In genomic region chr2:26816893-26817292, GRCh38 we compare ENCODE assay signal across 13 cellular contexts. TPM values are rescaled to one million over a fixed set of nuclear protein-coding genes. Genes with fewer than 3 reads are reported as not detected.
DNase-seq lines count a peak whose midpoint lies in the region; ATAC-seq and TF ChIP-seq lines count a peak whose summit lies in the region.
"Had no signal": no experiment of that assay in that cellular context is flagged by ENCODE, and none has a peak within 500 bp of the region (broad histone marks: within the 10 kb centered on the region; RNA-seq: fewer than 3 reads in every experiment).

No MANE protein-coding gene starts in this region.

- no peak overlapping the region for H2AFZ ChIP-seq in osteoblast (ENCODE audit: low read length)

- no peak overlapping the region for H3K4me3 ChIP-seq in WERI-Rb-1 (ENCODE audit: low read depth, low read length)
- no peak overlapping the region for H3K4me3 ChIP-seq in osteoblast (ENCODE audit: insufficient read depth, low read length)
- H3K4me3 ChIP-seq in CD8-positive, alpha-beta memory T cell (ENCODE audit: low read length) = no peak overlapping the region
- H3K4me3 ChIP-seq: psoas muscle, SJSA1 had no signal

- H3K36me3 ChIP-seq in WERI-Rb-1 (no peaks in the 10 kb centered on the region), osteoblast (ENCODE audit: insufficient read depth, low read length) (no peaks in the 10 kb centered on the region)
- no peaks in the 10 kb centered on the region for H3K36me3 ChIP-seq in CD8-positive, alpha-beta memory T cell (ENCODE audit: insufficient read depth, low read length)
- H3K36me3 ChIP-seq: SJSA1 had no signal

- H3K9me3 ChIP-seq in WERI-Rb-1 (ENCODE audit: severe bottlenecking) = no peaks in the 10 kb centered on the region
- H3K9me3 ChIP-seq in osteoblast (ENCODE audit: low read depth, low read length) = no peaks in the 10 kb centered on the region
- no peaks in the 10 kb centered on the region for H3K9me3 ChIP-seq in CD8-positive, alpha-beta memory T cell (ENCODE audit: low read length)
- H3K9me3 ChIP-seq: psoas muscle, SJSA1 had no signal

- no peak overlapping the region for H3K4me3 Mint-ChIP-seq in activated CD4-positive, alpha-beta T cell treated with anti-CD3 and anti-CD28 coated beads for 36 hours
- no peak overlapping the region for H3K4me3 Mint-ChIP-seq in CD8-positive, alpha-beta memory T cell
- H3K4me3 Mint-ChIP-seq: HFFc6, type B pancreatic cell had no signal

- H3K27ac ChIP-seq in WERI-Rb-1 (no peak overlapping the region), osteoblast (ENCODE audit: low read depth, low read length) (no peak overlapping the region)
- H3K27ac ChIP-seq in CD8-positive, alpha-beta memory T cell (ENCODE audit: low read depth, low read length) = no peak overlapping the region
- H3K27ac ChIP-seq: psoas muscle, SJSA1 had no signal

- ATAC-seq in activated CD4-positive, alpha-beta T cell treated with anti-CD3 and anti-CD28 coated beads for 36 hours = no peak
- ATAC-seq: psoas muscle had no signal

- H3K9me3 Mint-ChIP-seq in activated CD4-positive, alpha-beta T cell treated with anti-CD3 and anti-CD28 coated beads for 36 hours (ENCODE audit: low read depth) = no peaks in the 10 kb centered on the region
- peaks cover 0 to 2% (median 0%) of the 10 kb centered on the region in 5 donors for H3K9me3 Mint-ChIP-seq in CD8-positive, alpha-beta memory T cell
- H3K9me3 Mint-ChIP-seq: type B pancreatic cell had no signal

- H3K27ac Mint-ChIP-seq in activated CD4-positive, alpha-beta T cell treated with anti-CD3 and anti-CD28 coated beads for 36 hours = no peak overlapping the region
- no peak overlapping the region for H3K27ac Mint-ChIP-seq in CD8-positive, alpha-beta memory T cell
- H3K27ac Mint-ChIP-seq: HFFc6, type B pancreatic cell had no signal

- H3K4me2 ChIP-seq in osteoblast (ENCODE audit: insufficient read depth, low read length) = no peak overlapping the region

- no peaks in the 10 kb centered on the region for H3K4me1 ChIP-seq in osteoblast (ENCODE audit: insufficient read depth, low read length)
- no peaks in the 10 kb centered on the region for H3K4me1 ChIP-seq in CD8-positive, alpha-beta memory T cell (ENCODE audit: insufficient read depth, low read length)
- H3K4me1 ChIP-seq: psoas muscle, SJSA1 had no signal

- POLR2A ChIA-PET in activated CD4-positive, alpha-beta T cell treated with anti-CD3 and anti-CD28 coated beads for 36 hours (lab: Charles Lee) = no interaction called here
- POLR2A ChIA-PET in CD8-positive, alpha-beta memory T cell (lab: Charles Lee) = no interaction called here

- TF ChIP-seq CTCF in WERI-Rb-1 (IDR thresholded peaks at IDR 0.05; ENCODE audit: low read depth, low read length) (no peak), osteoblast (IDR thresholded peaks at IDR 0.05; ENCODE audit: extremely low read depth, low read depth, low read length) (no peak)

- intact Hi-C loops in activated CD4-positive, alpha-beta T cell treated with anti-CD3 and anti-CD28 coated beads for 36 hours (cut with DNase I, micrococcal nuclease) = no loop called here

- peak; percentile 18 for DNase-seq in activated CD4-positive, alpha-beta T cell treated with anti-CD3 and anti-CD28 coated beads for 36 hours
- DNase-seq in activated CD4-positive, alpha-beta T cell treated with anti-CD3 and anti-CD28 coated beads, Interleukin-2, amount 50 U/mL, for 48 hours = no peak
- DNase-seq in LoVo (ENCODE audit: low spot score) (peak; percentile 7), WERI-Rb-1 (peak; percentile 61), osteoblast (ENCODE audit: insufficient read length, low spot score, missing footprints) (peak; percentile 75), NCI-H524 treated with DMSO at 0.1 percent for 48 hours (lab: John Stamatoyannopoulos, UW) (no peak), RKO (ENCODE audit: low spot score) (no peak)
- DNase-seq in CD8-positive, alpha-beta memory T cell = no peak
- DNase-seq: amniotic stem cell, HFFc6, psoas muscle had no signal

- H3K27me3 Mint-ChIP-seq in activated CD4-positive, alpha-beta T cell treated with anti-CD3 and anti-CD28 coated beads for 36 hours = peaks cover 11% of the 10 kb centered on the region
- H3K27me3 Mint-ChIP-seq in CD8-positive, alpha-beta memory T cell = peaks cover 20 to 65% of the 10 kb centered on the region in 2 donors

- peaks cover 5% of the 10 kb centered on the region for H3K4me1 Mint-ChIP-seq in activated CD4-positive, alpha-beta T cell treated with anti-CD3 and anti-CD28 coated beads for 36 hours
- H3K4me1 Mint-ChIP-seq in CD8-positive, alpha-beta memory T cell = no peaks in the 10 kb centered on the region

- CTCF ChIA-PET in activated CD4-positive, alpha-beta T cell treated with anti-CD3 and anti-CD28 coated beads for 36 hours (lab: Charles Lee) = interaction anchor here (0.9 kb wide), 1 partner anchor 25 kb away, joined by 4 read pairs; no protein-coding TSS in a partner anchor
- CTCF ChIA-PET in CD8-positive, alpha-beta memory T cell (lab: Charles Lee) = no interaction called here

- H3K27me3 ChIP-seq in WERI-Rb-1 (ENCODE audit: insufficient read depth, low read depth, severe bottlenecking) (no peaks in the 10 kb centered on the region), osteoblast (ENCODE audit: insufficient read depth, low read length) (peaks cover 18% of the 10 kb centered on the region)
- H3K27me3 ChIP-seq in CD8-positive, alpha-beta memory T cell (ENCODE audit: insufficient read depth, low read length, poor library complexity, severe bottlenecking) = no peaks in the 10 kb centered on the region

- no peaks in the 10 kb centered on the region for H3K36me3 Mint-ChIP-seq in activated CD4-positive, alpha-beta T cell treated with anti-CD3 and anti-CD28 coated beads for 36 hours (ENCODE audit: low read depth)
- H3K36me3 Mint-ChIP-seq in CD8-positive, alpha-beta memory T cell = peaks cover 0 to 5% (median 3%) of the 10 kb centered on the region in 3 donors
- H3K36me3 Mint-ChIP-seq: type B pancreatic cell had no signal

- no peaks in the 10 kb centered on the region for H3K79me2 ChIP-seq in osteoblast (ENCODE audit: insufficient read depth, low read length)

- H4K20me1 ChIP-seq in osteoblast (ENCODE audit: insufficient read depth, low read length) = no peaks in the 10 kb centered on the region

RNA-seq across cellular contexts. Expression of gene CENPA, which starts 31.0 kb away (rescaled TPM):
- total RNA-seq in activated CD4-positive, alpha-beta T cell treated with anti-CD3 and anti-CD28 coated beads for 36 hours = 10 to 100 TPM; 37.0 to 38.0 TPM
- total RNA-seq in osteoblast = 2.2 and 2.9 TPM in 2 replicates
- 10 to 100 TPM; 18.2 to 21.6 TPM for total RNA-seq in CD8-positive, alpha-beta memory T cell
- polyA plus RNA-seq in CD8-positive, alpha-beta memory T cell = 0.70 TPM
- total RNA-seq: psoas muscle had no signal

RNA-seq across cellular contexts. Expression of gene DPYSL5, which starts 31.0 kb away (rescaled TPM):
- under 1 TPM; 0.07 to 0.09 TPM for total RNA-seq in activated CD4-positive, alpha-beta T cell treated with anti-CD3 and anti-CD28 coated beads for 36 hours
- total RNA-seq in osteoblast = not detected in 2 replicates
- total RNA-seq in CD8-positive, alpha-beta memory T cell = not detected
- not detected for polyA plus RNA-seq in CD8-positive, alpha-beta memory T cell
- total RNA-seq: HFFc6, SJSA1 had no signal

RNA-seq across cellular contexts. Expression of gene SLC35F6, which starts 52.8 kb away (rescaled TPM):
- total RNA-seq in activated CD4-positive, alpha-beta T cell treated with anti-CD3 and anti-CD28 coated beads for 36 hours = 1 to 10 TPM; 5.0 to 5.6 TPM
- total RNA-seq in osteoblast = 82.8 and 83.6 TPM in 2 replicates
- total RNA-seq in CD8-positive, alpha-beta memory T cell = 10 to 100 TPM; 11.5 to 12.1 TPM
- 6.7 TPM for polyA plus RNA-seq in CD8-positive, alpha-beta memory T cell

Comparison
In these comparisons a context has a peak if more than half of its experiments do, and no peak if none do; other contexts are left out.
1. DNase-seq: peak in activated CD4-positive, alpha-beta T cell treated with anti-CD3 and anti-CD28 coated beads for 36 hours (single experiment), LoVo (single experiment), WERI-Rb-1 (single experiment) and osteoblast (single experiment); none in activated CD4-positive, alpha-beta T cell treated with anti-CD3 and anti-CD28 coated beads, Interleukin-2, amount 50 U/mL, for 48 hours (0 of 2), CD8-positive, alpha-beta memory T cell (0 of 5), NCI-H524 treated with DMSO at 0.1 percent for 48 hours (single experiment) and RKO (single experiment).